ENCODE assay signal across 1 cellular context in the genomic region with DNA sequence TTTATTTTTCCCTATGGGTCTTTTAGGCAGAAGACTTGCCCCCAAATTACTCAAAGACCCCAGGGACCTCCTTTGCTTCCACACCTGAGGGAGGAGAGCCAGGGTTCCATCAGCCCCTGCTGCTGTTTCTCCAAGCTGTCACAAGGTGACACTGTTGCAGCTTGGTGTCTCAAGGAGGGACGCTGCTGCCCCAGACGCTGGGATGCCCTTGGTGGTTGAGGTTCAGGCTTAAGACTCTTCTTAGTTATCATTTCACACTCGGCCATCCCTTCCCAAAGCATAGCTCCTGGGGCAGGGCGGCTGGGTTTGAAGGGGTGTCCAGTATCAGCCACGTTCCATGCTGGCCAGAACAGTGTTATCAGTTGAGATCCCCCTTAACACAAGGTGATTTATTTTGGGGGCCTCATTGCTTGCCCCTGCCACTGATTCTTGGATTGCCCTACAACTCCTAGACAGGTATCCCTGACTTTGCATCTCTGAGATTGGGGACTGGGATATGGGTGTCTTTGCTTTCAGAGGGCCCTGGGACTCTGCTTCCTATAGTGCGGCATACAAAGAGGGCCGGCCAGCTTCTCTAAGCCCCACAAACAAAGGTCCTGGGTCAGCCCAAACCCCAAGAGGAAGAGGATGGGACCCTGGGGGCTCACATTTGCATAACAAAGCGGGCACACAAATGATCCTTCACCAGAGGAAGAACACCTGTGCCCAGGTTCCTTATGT.
TF ChIP-seq lines count a peak whose summit lies in the region.

No MANE protein-coding gene starts in this region.

TF ChIP-seq in H1, 55 proteins besides CTCF, POLR2A, EP300 and RAD21 (continued from another document):
- TF ChIP-seq FOSL1 (IDR thresholded peaks at IDR 0.05; ENCODE audit: insufficient read depth, low read depth, low read length) (no peak), BCL11A (IDR thresholded peaks at IDR 0.05; ENCODE audit: low read depth in 2 of 2, low read length in 2 of 2) (peak in 1 of 2 experiments; percentile 18), TAF7 (optimal IDR thresholded peaks at IDR 0.05; ENCODE audit: borderline replicate concordance, low read depth, low read length) (peak; percentile 39), HDAC2 (IDR thresholded peaks at IDR 0.05; ENCODE audit: borderline replicate concordance in 1 of 2, low read depth in 2 of 2, low read length in 2 of 2) (0 out of 4 replicates have a peak, but pooled peaks have one; percentile 39 to 52), NRF1 (IDR thresholded peaks at IDR 0.05; ENCODE audit: low read depth, low read length) (no peak), RXRA (IDR thresholded peaks at IDR 0.05; ENCODE audit: insufficient read depth, low read depth, low read length) (no peak), RBBP5 (IDR thresholded peaks at IDR 0.05; ENCODE audit: borderline replicate concordance, low read depth, low read length) (no peak), GABPA (IDR thresholded peaks at IDR 0.05; ENCODE audit: borderline replicate concordance, insufficient read depth, low read length) (peak; percentile 77; the same call in 1 of the 2 replicates), NANOG (IDR thresholded peaks at IDR 0.05; ENCODE audit: insufficient read depth, low read depth, low read length, poor library complexity, severe bottlenecking) (peak; percentile 40), SRF (IDR thresholded peaks at IDR 0.05; ENCODE audit: low read depth, low read length) (no peak), JUN (IDR thresholded peaks at IDR 0.05; ENCODE audit: low read depth, low read length) (no peak), PHF8 (conservative IDR thresholded peaks at IDR 0.05; ENCODE audit: low read depth, low read length) (no peak), POLR2AphosphoS5 (IDR thresholded peaks at IDR 0.05; ENCODE audit: low read depth, low read length) (peak; percentile 40; the same call in 1 of the 2 replicates), GTF2F1 (IDR thresholded peaks at IDR 0.05; ENCODE audit: borderline replicate concordance, low read depth, low read length) (no peak), POU5F1 (IDR thresholded peaks at IDR 0.05; ENCODE audit: low read depth, low read length) (peak; percentile 98), SP4 (IDR thresholded peaks at IDR 0.05; ENCODE audit: low read length) (no peak; the same call in 1 of the 2 replicates), ZNF274 (IDR thresholded peaks at IDR 0.05; ENCODE audit: borderline replicate concordance, extremely low read depth, low read length) (no peak), SAP30 (IDR thresholded peaks at IDR 0.05; ENCODE audit: insufficient read depth, insufficient replicate concordance, low read length) (no peak), ASH2L (IDR thresholded peaks at IDR 0.05; ENCODE audit: low read length) (no peak), TAF1 (IDR thresholded peaks at IDR 0.05; ENCODE audit: low read depth, low read length) (peak; percentile 68), TCF12 (IDR thresholded peaks at IDR 0.05; ENCODE audit: low read depth, low read length) (peak; percentile 97), HDAC6 (IDR thresholded peaks at IDR 0.05; ENCODE audit: low read depth, low read length) (no peak), EGR1 (IDR thresholded peaks at IDR 0.05; ENCODE audit: borderline replicate concordance, low read depth, low read length) (no peak), SP1 (IDR thresholded peaks at IDR 0.05; ENCODE audit: low read depth, low read length) (peak; percentile 60), YY1 (IDR thresholded peaks at IDR 0.05; ENCODE audit: low read depth, low read length) (peak; percentile 5; the same call in 1 of the 2 replicates), TBP (IDR thresholded peaks at IDR 0.05; ENCODE audit: low read depth, low read length) (peak; percentile 30; the same call in 1 of the 2 replicates), BRCA1 (IDR thresholded peaks at IDR 0.05; ENCODE audit: low read depth, low read length) (no peak), SIX5 (IDR thresholded peaks at IDR 0.05; ENCODE audit: low read depth, low read length) (no peak), KDM1A (IDR thresholded peaks at IDR 0.05; ENCODE audit: borderline replicate concordance, low read length) (no peak)
- TF ChIP-seq, protein P1, sequence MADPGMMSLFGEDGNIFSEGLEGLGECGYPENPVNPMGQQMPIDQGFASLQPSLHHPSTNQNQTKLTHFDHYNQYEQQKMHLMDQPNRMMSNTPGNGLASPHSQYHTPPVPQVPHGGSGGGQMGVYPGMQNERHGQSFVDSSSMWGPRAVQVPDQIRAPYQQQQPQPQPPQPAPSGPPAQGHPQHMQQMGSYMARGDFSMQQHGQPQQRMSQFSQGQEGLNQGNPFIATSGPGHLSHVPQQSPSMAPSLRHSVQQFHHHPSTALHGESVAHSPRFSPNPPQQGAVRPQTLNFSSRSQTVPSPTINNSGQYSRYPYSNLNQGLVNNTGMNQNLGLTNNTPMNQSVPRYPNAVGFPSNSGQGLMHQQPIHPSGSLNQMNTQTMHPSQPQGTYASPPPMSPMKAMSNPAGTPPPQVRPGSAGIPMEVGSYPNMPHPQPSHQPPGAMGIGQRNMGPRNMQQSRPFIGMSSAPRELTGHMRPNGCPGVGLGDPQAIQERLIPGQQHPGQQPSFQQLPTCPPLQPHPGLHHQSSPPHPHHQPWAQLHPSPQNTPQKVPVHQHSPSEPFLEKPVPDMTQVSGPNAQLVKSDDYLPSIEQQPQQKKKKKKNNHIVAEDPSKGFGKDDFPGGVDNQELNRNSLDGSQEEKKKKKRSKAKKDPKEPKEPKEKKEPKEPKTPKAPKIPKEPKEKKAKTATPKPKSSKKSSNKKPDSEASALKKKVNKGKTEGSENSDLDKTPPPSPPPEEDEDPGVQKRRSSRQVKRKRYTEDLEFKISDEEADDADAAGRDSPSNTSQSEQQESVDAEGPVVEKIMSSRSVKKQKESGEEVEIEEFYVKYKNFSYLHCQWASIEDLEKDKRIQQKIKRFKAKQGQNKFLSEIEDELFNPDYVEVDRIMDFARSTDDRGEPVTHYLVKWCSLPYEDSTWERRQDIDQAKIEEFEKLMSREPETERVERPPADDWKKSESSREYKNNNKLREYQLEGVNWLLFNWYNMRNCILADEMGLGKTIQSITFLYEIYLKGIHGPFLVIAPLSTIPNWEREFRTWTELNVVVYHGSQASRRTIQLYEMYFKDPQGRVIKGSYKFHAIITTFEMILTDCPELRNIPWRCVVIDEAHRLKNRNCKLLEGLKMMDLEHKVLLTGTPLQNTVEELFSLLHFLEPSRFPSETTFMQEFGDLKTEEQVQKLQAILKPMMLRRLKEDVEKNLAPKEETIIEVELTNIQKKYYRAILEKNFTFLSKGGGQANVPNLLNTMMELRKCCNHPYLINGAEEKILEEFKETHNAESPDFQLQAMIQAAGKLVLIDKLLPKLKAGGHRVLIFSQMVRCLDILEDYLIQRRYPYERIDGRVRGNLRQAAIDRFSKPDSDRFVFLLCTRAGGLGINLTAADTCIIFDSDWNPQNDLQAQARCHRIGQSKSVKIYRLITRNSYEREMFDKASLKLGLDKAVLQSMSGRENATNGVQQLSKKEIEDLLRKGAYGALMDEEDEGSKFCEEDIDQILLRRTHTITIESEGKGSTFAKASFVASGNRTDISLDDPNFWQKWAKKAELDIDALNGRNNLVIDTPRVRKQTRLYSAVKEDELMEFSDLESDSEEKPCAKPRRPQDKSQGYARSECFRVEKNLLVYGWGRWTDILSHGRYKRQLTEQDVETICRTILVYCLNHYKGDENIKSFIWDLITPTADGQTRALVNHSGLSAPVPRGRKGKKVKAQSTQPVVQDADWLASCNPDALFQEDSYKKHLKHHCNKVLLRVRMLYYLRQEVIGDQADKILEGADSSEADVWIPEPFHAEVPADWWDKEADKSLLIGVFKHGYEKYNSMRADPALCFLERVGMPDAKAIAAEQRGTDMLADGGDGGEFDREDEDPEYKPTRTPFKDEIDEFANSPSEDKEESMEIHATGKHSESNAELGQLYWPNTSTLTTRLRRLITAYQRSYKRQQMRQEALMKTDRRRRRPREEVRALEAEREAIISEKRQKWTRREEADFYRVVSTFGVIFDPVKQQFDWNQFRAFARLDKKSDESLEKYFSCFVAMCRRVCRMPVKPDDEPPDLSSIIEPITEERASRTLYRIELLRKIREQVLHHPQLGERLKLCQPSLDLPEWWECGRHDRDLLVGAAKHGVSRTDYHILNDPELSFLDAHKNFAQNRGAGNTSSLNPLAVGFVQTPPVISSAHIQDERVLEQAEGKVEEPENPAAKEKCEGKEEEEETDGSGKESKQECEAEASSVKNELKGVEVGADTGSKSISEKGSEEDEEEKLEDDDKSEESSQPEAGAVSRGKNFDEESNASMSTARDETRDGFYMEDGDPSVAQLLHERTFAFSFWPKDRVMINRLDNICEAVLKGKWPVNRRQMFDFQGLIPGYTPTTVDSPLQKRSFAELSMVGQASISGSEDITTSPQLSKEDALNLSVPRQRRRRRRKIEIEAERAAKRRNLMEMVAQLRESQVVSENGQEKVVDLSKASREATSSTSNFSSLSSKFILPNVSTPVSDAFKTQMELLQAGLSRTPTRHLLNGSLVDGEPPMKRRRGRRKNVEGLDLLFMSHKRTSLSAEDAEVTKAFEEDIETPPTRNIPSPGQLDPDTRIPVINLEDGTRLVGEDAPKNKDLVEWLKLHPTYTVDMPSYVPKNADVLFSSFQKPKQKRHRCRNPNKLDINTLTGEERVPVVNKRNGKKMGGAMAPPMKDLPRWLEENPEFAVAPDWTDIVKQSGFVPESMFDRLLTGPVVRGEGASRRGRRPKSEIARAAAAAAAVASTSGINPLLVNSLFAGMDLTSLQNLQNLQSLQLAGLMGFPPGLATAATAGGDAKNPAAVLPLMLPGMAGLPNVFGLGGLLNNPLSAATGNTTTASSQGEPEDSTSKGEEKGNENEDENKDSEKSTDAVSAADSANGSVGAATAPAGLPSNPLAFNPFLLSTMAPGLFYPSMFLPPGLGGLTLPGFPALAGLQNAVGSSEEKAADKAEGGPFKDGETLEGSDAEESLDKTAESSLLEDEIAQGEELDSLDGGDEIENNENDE (IDR thresholded peaks at IDR 0.05; ENCODE audit: insufficient replicate concordance, low read length) = peak; percentile 63
- TF ChIP-seq, protein P2, sequence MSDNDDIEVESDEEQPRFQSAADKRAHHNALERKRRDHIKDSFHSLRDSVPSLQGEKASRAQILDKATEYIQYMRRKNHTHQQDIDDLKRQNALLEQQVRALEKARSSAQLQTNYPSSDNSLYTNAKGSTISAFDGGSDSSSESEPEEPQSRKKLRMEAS (IDR thresholded peaks at IDR 0.05) = no peak
- TF ChIP-seq, protein P3, sequence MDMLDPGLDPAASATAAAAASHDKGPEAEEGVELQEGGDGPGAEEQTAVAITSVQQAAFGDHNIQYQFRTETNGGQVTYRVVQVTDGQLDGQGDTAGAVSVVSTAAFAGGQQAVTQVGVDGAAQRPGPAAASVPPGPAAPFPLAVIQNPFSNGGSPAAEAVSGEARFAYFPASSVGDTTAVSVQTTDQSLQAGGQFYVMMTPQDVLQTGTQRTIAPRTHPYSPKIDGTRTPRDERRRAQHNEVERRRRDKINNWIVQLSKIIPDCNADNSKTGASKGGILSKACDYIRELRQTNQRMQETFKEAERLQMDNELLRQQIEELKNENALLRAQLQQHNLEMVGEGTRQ (IDR thresholded peaks at IDR 0.05; ENCODE audit: low read length) = no peak
- TF ChIP-seq, protein P4, sequence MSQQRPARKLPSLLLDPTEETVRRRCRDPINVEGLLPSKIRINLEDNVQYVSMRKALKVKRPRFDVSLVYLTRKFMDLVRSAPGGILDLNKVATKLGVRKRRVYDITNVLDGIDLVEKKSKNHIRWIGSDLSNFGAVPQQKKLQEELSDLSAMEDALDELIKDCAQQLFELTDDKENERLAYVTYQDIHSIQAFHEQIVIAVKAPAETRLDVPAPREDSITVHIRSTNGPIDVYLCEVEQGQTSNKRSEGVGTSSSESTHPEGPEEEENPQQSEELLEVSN (IDR thresholded peaks at IDR 0.05) = no peak
TF ChIP-seq in H1: peak in this region for 14.
